Comparison of ENCODE assay signal across 21 cellular contexts in genomic region chr13:48630791-48631190, GRCh38.
"Had no signal": no experiment of that assay in that cellular context is flagged by ENCODE, and none has a peak within 500 bp of the region (broad histone marks: within the 10 kb centered on the region; RNA-seq: fewer than 3 reads in every experiment).

No MANE protein-coding gene starts in this region.

- H3K36me3 ChIP-seq: gastroesophageal sphincter, stomach, upper lobe of right lung had no signal

- H3K27ac ChIP-seq: testis, upper lobe of right lung had no signal

- ATAC-seq: activated CD8-positive, alpha-beta T cell treated with anti-CD3 and anti-CD28 coated beads for 36 hours; activated T-helper 17 cell treated with anti-CD3 and anti-CD28 coated beads, Interleukin-2, amount 50 U/mL, for 72 hours; body of pancreas; gastroesophageal sphincter; natural killer cell treated with Interleukin-12 subunit alpha and Interleukin-12 subunit beta and Interleukin-15 and Interleukin-18, amount 100 ng/mL, for 72 hours; upper lobe of right lung had no signal

- H3K27me3 ChIP-seq: body of pancreas, gastroesophageal sphincter, stomach, testis, upper lobe of right lung had no signal

- H3K9me3 ChIP-seq: testis, upper lobe of right lung had no signal

- H3K4me3 ChIP-seq: body of pancreas, coronary artery, gastroesophageal sphincter, skin epidermis, stomach, testis, upper lobe of right lung had no signal

- DNase-seq: activated B cell treated with CpG ODN at 0.5 μM for 24 hours; activated CD4-positive, alpha-beta T cell treated with anti-CD3 and anti-CD28 coated beads for 48 hours; activated CD8-positive, alpha-beta T cell treated with anti-CD3 and anti-CD28 coated beads for 36 hours; activated naive CD4-positive, alpha-beta T cell treated with Interleukin-2 at 50 U/mL for 16 hours; activated naive CD8-positive, alpha-beta T cell treated with anti-CD3 and anti-CD28 coated beads, Interleukin-2, amount 10 ng/mL, durations not matched to agents 7 days and 5 days; activated T-cell treated with anti-CD3 and anti-CD28 coated beads, Interleukin-2, amount 50 U/mL, for 1 hour; amygdala; body of pancreas; nucleus accumbens; stimulated activated CD4-positive, alpha-beta T cell treated with anti-CD3 and anti-CD28 coated beads, Interleukin-15, amount 100 ng/mL, for 24 hours; stimulated activated CD4-positive, alpha-beta T cell treated with anti-CD3 and anti-CD28 coated beads, Interleukin-4, amount 100 ng/mL, for 1 hour; stomach; T-helper 1 cell; T-helper 9 cell; testis; upper lobe of right lung had no signal
